Comparison of ENCODE assay signal across 21 cellular contexts in genomic region chr1:27646676-27647075, GRCh38. TPM values are rescaled to one million over a fixed set of nuclear protein-coding genes. Genes with fewer than 3 reads are reported as not detected.
DNase-seq lines count a peak whose midpoint lies in the region; ATAC-seq lines count a peak whose summit lies in the region.
"Had no signal": no experiment of that assay in that cellular context is flagged by ENCODE, and none has a peak within 500 bp of the region (broad histone marks: within the 10 kb centered on the region; RNA-seq: fewer than 3 reads in every experiment).

No MANE protein-coding gene starts in this region.

- ATAC-seq in Right ventricle myocardium superior (ENCODE audit: poor library complexity) = peak; percentile 48
- no peak for ATAC-seq in HG03378 (IDR thresholded peaks at IDR 0.05; ENCODE audit: unreplicated experiment)
- ATAC-seq in GM21717 (IDR thresholded peaks at IDR 0.05; ENCODE audit: unreplicated experiment) = no peak
- no peak for ATAC-seq in HG02678 (IDR thresholded peaks at IDR 0.05; ENCODE audit: unreplicated experiment)
- ATAC-seq: stimulated activated naive CD8-positive, alpha-beta T cell treated with anti-CD3 and anti-CD28 coated beads, Interleukin-15, Interleukin-2, amounts not matched to agents 100 U/mL and 50 U/mL, for 24 hours had no signal

- intact Hi-C loops in Right ventricle myocardium superior (cut with DNase I) = no loop called here

- DNase-seq in DMS79 treated with DMSO at 0.1 percent for 48 hours (lab: John Stamatoyannopoulos, UW) (peak; percentile 43), NCI-H2107 (lab: John Stamatoyannopoulos, UW) (peak; percentile 93), Right ventricle myocardium superior (peak; percentile 46), myocyte (ENCODE audit: low read depth) (peak; percentile 78)
- DNase-seq: activated CD4-positive, alpha-beta T cell treated with anti-CD3 and anti-CD28 coated beads, Interleukin-2, amount 50 U/mL, for 1 hour; activated naive CD4-positive, alpha-beta T cell treated with anti-CD3 and anti-CD28 coated beads, Interleukin-2, amount 10 ng/mL, durations not matched to agents 7 days and 5 days; amniotic stem cell; endodermal cell; GOT3; Karpas-422; mesenchymal stem cell; MV-4-11; NCI-H1930; OCI-M1; stimulated activated CD4-positive, alpha-beta T cell treated with anti-CD3 and anti-CD28 coated beads, Interleukin-12 subunit alpha, Interleukin-12 subunit beta, amount 100 ng/mL, for 4 hours; stimulated activated naive CD8-positive, alpha-beta T cell treated with anti-CD3 and anti-CD28 coated beads, Interleukin-15, Interleukin-2, amounts not matched to agents 100 U/mL and 50 U/mL, for 24 hours; T-helper 9 cell; thyroid gland had no signal

RNA-seq across cellular contexts. Expression of gene FGR, which starts 11.7 kb away (rescaled TPM):
- 3.7 TPM for total RNA-seq in Right ventricle myocardium superior
- total RNA-seq in myocyte = 0.05 and 0.29 TPM in 2 replicates
- not detected for polyA plus RNA-seq in myocyte (2012)
- total RNA-seq: endodermal cell had no signal

RNA-seq across cellular contexts. Expression of gene IFI6, which starts 25.3 kb away (rescaled TPM):
- 29.2 TPM for total RNA-seq in Right ventricle myocardium superior
- 509 and 774 TPM in 2 replicates for total RNA-seq in myocyte
- 257 TPM for polyA plus RNA-seq in myocyte (2012)

RNA-seq across cellular contexts. Expression of gene AHDC1, which starts 42.7 kb away (rescaled TPM):
- total RNA-seq in Right ventricle myocardium superior = 47.4 TPM
- 46.6 and 55.3 TPM in 2 replicates for total RNA-seq in myocyte
- 67.3 TPM for polyA plus RNA-seq in myocyte (2012)

Comparison
In these comparisons a context has a peak if more than half of its experiments do, and no peak if none do; other contexts are left out.
1. DNase-seq: peak in every context shown above with its lines; median percentile 93 in NCI-H2107; 78 in myocyte; 46 in Right ventricle myocardium superior; 43 in DMS79 treated with DMSO at 0.1 percent for 48 hours.
2. RNA of gene IFI6, which starts 25.3 kb away (total RNA-seq): 509 to 774 TPM in myocyte; 29.2 TPM in Right ventricle myocardium superior (single experiment); every median in the first group is over 10 times any median in the second.